10 cellular contexts compared by ENCODE assay signal in the genomic region with DNA sequence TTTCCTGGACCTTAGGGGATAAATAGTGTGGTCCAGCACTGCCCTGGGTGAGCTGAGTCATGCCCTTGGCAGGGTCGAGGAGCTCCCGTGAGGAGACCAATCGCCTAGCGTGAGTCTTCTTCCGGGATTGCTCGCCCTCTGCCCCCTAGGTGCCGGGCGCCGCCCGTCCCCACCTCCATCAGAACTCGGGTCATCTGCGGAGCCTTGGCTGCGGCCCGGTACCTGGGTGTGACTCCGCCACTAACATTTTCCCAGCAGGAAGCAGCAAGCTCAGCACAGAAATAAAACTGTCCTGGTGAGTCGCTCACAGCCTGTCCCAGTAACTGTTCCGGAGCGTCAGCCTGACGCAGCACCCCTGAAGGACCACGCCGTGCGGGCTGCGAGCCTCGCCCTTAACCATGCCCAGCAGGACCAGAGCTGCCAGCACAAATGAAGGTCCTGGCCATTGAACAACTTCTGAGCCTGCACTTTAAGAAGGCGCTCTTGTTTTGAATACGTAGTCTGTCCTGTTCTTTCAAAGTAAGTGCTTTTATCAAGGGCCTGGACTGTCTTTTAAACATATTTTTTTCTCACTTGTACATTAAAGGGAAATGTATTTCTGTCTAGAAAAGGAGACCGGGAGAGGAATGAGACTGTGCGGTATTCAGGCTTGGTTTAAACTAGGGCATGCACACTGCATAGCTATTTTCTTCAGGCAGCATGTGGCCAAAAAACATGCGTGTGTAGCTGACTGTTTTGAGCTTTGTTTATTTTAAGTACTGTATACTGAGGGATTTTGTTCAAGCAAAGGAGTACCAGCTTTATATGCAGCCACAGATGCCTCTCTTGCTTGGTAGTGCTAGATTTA.
DNase-seq lines count a peak whose midpoint lies in the region; TF ChIP-seq lines count a peak whose summit lies in the region.
"Had no signal": no experiment of that assay in that cellular context is flagged by ENCODE, and none has a peak within 500 bp of the region (broad histone marks: within the 10 kb centered on the region; RNA-seq: fewer than 3 reads in every experiment).

No MANE protein-coding gene starts in this region.

- H3K4me1 ChIP-seq in neuronal stem cell (ENCODE audit: control insufficient read depth in 2 of 2, insufficient read depth in 1 of 2, low read depth in 1 of 2, low read length in 2 of 2) = peaks cover 0 to 3% of the 10 kb centered on the region in 2 donors

- no peaks in the 10 kb centered on the region for H3K79me1 ChIP-seq in neuronal stem cell (ENCODE audit: low read depth, low read length)

- H3K18ac ChIP-seq in neuronal stem cell (ENCODE audit: low read length) = peak overlapping the region; percentile 83

- H4K8ac ChIP-seq in neuronal stem cell (ENCODE audit: low read depth, low read length) = no peak overlapping the region

- no peaks in the 10 kb centered on the region for H3K9me3 ChIP-seq in neuronal stem cell (replicated peaks in 1 of 2; ENCODE audit: control insufficient read depth in 2 of 2, insufficient read depth in 1 of 2, low read depth in 1 of 2, low read length in 2 of 2)
- H3K9me3 ChIP-seq: neutrophil had no signal

- H3K27ac ChIP-seq in cingulate gyrus (ENCODE audit: low read depth, low read length) (peak overlapping the region; percentile 30), neuronal stem cell (replicated peaks; ENCODE audit: low read length) (no peak overlapping the region)
- H3K27ac ChIP-seq: neutrophil had no signal

- H2BK120ac ChIP-seq in neuronal stem cell (ENCODE audit: low read depth, low read length) = no peak overlapping the region

- no peak overlapping the region for H2BK5ac ChIP-seq in neuronal stem cell (ENCODE audit: low read length)

- H4K91ac ChIP-seq in neuronal stem cell (ENCODE audit: low read depth, low read length, poor library complexity) = no peak overlapping the region

- no peak overlapping the region for H2BK12ac ChIP-seq in neuronal stem cell (ENCODE audit: low read length)

- DNase-seq in AG20443 (ENCODE audit: low spot score) = peak; percentile 92
- no peak for DNase-seq in neuronal stem cell (ENCODE audit: low spot score)
- DNase-seq in middle frontal gyrus (ENCODE audit: extremely low spot score, low spot score) = no peak
- no peak for DNase-seq in mesenteric fat pad (ENCODE audit: low spot score)
- no peak for DNase-seq in amniotic stem cell (lab: John Stamatoyannopoulos, UW)
- DNase-seq in activated T-cell treated with anti-CD3 and anti-CD28 coated beads for 4 hours = no peak
- DNase-seq: NCI-H187 treated with DMSO at 0.1 percent for 48 hours had no signal

- H2BK15ac ChIP-seq in neuronal stem cell (ENCODE audit: low read length) = peak overlapping the region; percentile 12

- H3K23ac ChIP-seq in neuronal stem cell (ENCODE audit: low read depth, low read length, poor library complexity) = no peak overlapping the region

- H3K4me3 ChIP-seq in neuronal stem cell (ENCODE audit: low read length in 2 of 2) = no peak overlapping the region

- no peak overlapping the region for H3K9ac ChIP-seq in neuronal stem cell (ENCODE audit: low read depth, low read length, poor library complexity)

- H3K4me2 ChIP-seq in neuronal stem cell (ENCODE audit: insufficient read depth, low read length, poor library complexity, severe bottlenecking) = no peak overlapping the region

- no peaks in the 10 kb centered on the region for H3K27me3 ChIP-seq in neuronal stem cell (ENCODE audit: control insufficient read depth in 3 of 3, insufficient read depth in 3 of 3, low read depth in 1 of 3, low read length in 3 of 3)

- no peak for TF ChIP-seq EP300 in Ishikawa (IDR thresholded peaks at IDR 0.05; ENCODE audit: borderline replicate concordance)

- WGBS in neuronal stem cell (ENCODE audit: extremely low coverage in 2 of 2, insufficient read length in 2 of 2, insufficient replicate concordance in 1 of 2), 2 donors = no CpG with 5 or more reads among the region's 29 CpGs

- no peak overlapping the region for H3K14ac ChIP-seq in neuronal stem cell (ENCODE audit: low read length)

- TF ChIP-seq RAD21 in Ishikawa (IDR thresholded peaks at IDR 0.05; ENCODE audit: low read depth) = no peak

- H3K36me3 ChIP-seq in neuronal stem cell (replicated peaks in 1 of 2; ENCODE audit: control insufficient read depth in 2 of 2, insufficient read depth in 2 of 2, low read length in 2 of 2) = no peaks in the 10 kb centered on the region
- H3K36me3 ChIP-seq: neutrophil had no signal

- no peak overlapping the region for H3K4ac ChIP-seq in neuronal stem cell (ENCODE audit: low read length)

- H2AFZ ChIP-seq in neuronal stem cell (ENCODE audit: low read length) = peak overlapping the region; percentile 6

- H2AK5ac ChIP-seq in neuronal stem cell (ENCODE audit: low read depth, low read length) = peak overlapping the region; percentile 14

TF ChIP-seq in Ishikawa, 13 proteins besides CTCF, POLR2A, EP300 and RAD21:
- no peak for TF ChIP-seq TCF12 (IDR thresholded peaks at IDR 0.05; ENCODE audit: low read depth)
- no peak for TF ChIP-seq TEAD4 (IDR thresholded peaks at IDR 0.05)
- no peak; the same call in 1 of the 2 replicates for TF ChIP-seq ZBTB7A (IDR thresholded peaks at IDR 0.05; ENCODE audit: low read depth)
- TF ChIP-seq YY1 (IDR thresholded peaks at IDR 0.05; ENCODE audit: low read depth) = 0 out of 2 replicates have a peak, but pooled peaks have one; percentile 27
- no peak; the same call in 1 of the 2 replicates for TF ChIP-seq TAF1 (IDR thresholded peaks at IDR 0.05; ENCODE audit: low read depth)
- TF ChIP-seq EGR1 (IDR thresholded peaks at IDR 0.05) = no peak
- TF ChIP-seq, protein P1, sequence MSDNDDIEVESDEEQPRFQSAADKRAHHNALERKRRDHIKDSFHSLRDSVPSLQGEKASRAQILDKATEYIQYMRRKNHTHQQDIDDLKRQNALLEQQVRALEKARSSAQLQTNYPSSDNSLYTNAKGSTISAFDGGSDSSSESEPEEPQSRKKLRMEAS (IDR thresholded peaks at IDR 0.05) = peak; percentile 70
- TF ChIP-seq NFIC (IDR thresholded peaks at IDR 0.05) = peak; percentile 24; the same call in 1 of the 2 replicates
